Comparison of ENCODE assay signal across 8 cellular contexts in genomic region chr1:209652873-209653401, GRCh38. TPM values are rescaled to one million over a fixed set of nuclear protein-coding genes. Genes with fewer than 3 reads are reported as not detected.
A peak's percentile ranks its signal among the peaks of the same experiment; 100 is the strongest.
DNase-seq lines count a peak whose midpoint lies in the region; ATAC-seq, FAIRE-seq and TF ChIP-seq lines count a peak whose summit lies in the region.

No MANE protein-coding gene starts in this region.

- peak overlapping the region; percentile 71 to 97 (median 97) for H3K4me3 ChIP-seq in keratinocyte (ENCODE audit: control insufficient read depth in 2 of 3, extremely low read depth in 1 of 3, insufficient read depth in 2 of 3, low read depth in 1 of 3, low read length in 3 of 3)

- peak overlapping the region; percentile 100 for H3K27ac ChIP-seq in keratinocyte (ENCODE audit: control insufficient read depth, insufficient read depth, low read length)

- no peak for TF ChIP-seq CTCF in keratinocyte (optimal IDR thresholded peaks at IDR 0.05 in 1 of 3, IDR thresholded peaks at IDR 0.05 in 1 of 3, conservative IDR thresholded peaks at IDR 0.05 in 1 of 3; ENCODE audit: extremely low read depth in 1 of 3, insufficient read depth in 2 of 3, low read length in 3 of 3)

- no peak overlapping the region for H2AFZ ChIP-seq in keratinocyte (ENCODE audit: control insufficient read depth, low read length)

- H3K79me2 ChIP-seq in keratinocyte (ENCODE audit: control insufficient read depth, insufficient read depth, low read length), result peaks cover 58% of the 10 kb centered on the region

- H3K4me2 ChIP-seq in keratinocyte (ENCODE audit: control insufficient read depth, extremely low read depth, insufficient read depth, low read depth, low read length), result peak overlapping the region; percentile 99

- H3K9me3 ChIP-seq in keratinocyte (ENCODE audit: control insufficient read depth, low read depth, low read length), result no peaks in the 10 kb centered on the region

- peak; percentile 84 for DNase-seq in Right ventricle myocardium inferior (ENCODE audit: missing footprints)
- DNase-seq in cardiac septum (ENCODE audit: low spot score), result no peak
- DNase-seq in OCI-M1 (lab: John Stamatoyannopoulos, UW), result peak; percentile 40
- peak; percentile 77 for DNase-seq in amniotic epithelial cell (ENCODE audit: low read depth)
- peak; percentile 99 for DNase-seq in keratinocyte (ENCODE audit: low read depth, low spot score)
- DNase-seq in stimulated activated CD4-positive, alpha-beta T cell treated with anti-CD3 and anti-CD28 coated beads, Interleukin-4, amount 100 ng/mL, for 24 hours, result peak; percentile 49

- peak; percentile 30 for ATAC-seq in Right ventricle myocardium inferior
- no peak for ATAC-seq in HG03521 (IDR thresholded peaks at IDR 0.05; ENCODE audit: unreplicated experiment)
- ATAC-seq in GM18519 (IDR thresholded peaks at IDR 0.05; ENCODE audit: low FRiP score, unreplicated experiment), result no peak

- peak overlapping the region; percentile 99 for H3K9ac ChIP-seq in keratinocyte (ENCODE audit: control insufficient read depth, extremely low read depth, insufficient read depth, low read length)

- no peaks in the 10 kb centered on the region for H3K27me3 ChIP-seq in keratinocyte (ENCODE audit: control insufficient read depth, extremely low read depth, insufficient read depth, low read length)

- H3K9me1 ChIP-seq in keratinocyte (ENCODE audit: control insufficient read depth, extremely low read depth, insufficient read depth, low read length), result no peaks in the 10 kb centered on the region

- H4K20me1 ChIP-seq in keratinocyte (ENCODE audit: control insufficient read depth, extremely low read depth, insufficient read depth, low read length), result peaks cover 33% of the 10 kb centered on the region

- peaks cover 25 to 36% of the 10 kb centered on the region in 2 experiments for H3K36me3 ChIP-seq in keratinocyte (ENCODE audit: control insufficient read depth in 2 of 2, extremely low read depth in 1 of 2, insufficient read depth in 2 of 2, low read length in 2 of 2)

- H3K4me1 ChIP-seq in keratinocyte (ENCODE audit: control insufficient read depth, extremely low read depth, insufficient read depth, low read length), result peaks cover 77% of the 10 kb centered on the region

- FAIRE-seq in keratinocyte (lab: Jason Lieb, UNC), result peak; percentile 100

- intact Hi-C loops in Right ventricle myocardium inferior (cut with DNase I), result no loop called here
- intact Hi-C loops in cardiac septum (cut with DNase I), result no loop called here

- dilution Hi-C loops in keratinocyte (cut with MboI; ENCODE audit: extremely low pct_ligation_motif_present, low sequenced_read_pairs), result no loop called here

RNA-seq across cellular contexts. Expression of gene LAMB3, which starts 0.7 kb away (rescaled TPM):
- total RNA-seq in Right ventricle myocardium inferior (5.9 TPM), cardiac septum (3.6 TPM)
- polyA plus RNA-seq in keratinocyte, result 659 to 1,206 TPM (median 953 TPM) in 3 replicates
- 649 TPM for polyA plus RNA-seq in keratinocyte (2011; ENCODE audit: low read depth)
- 240 and 422 TPM in 2 replicates for polyA plus RNA-seq in keratinocyte (2011; cell fraction: cytosol; rRNA removed)
- polyA plus RNA-seq in keratinocyte (2011; cell fraction: nucleus; rRNA removed), result 2,965 and 3,376 TPM in 2 replicates
- polyA plus RNA-seq in keratinocyte (2012; ENCODE audit: low replicate concordance), result 638 and 1,913 TPM in 2 replicates
- 1,171 to 2,790 TPM (median 1,215 TPM) in 3 replicates for polyA minus RNA-seq in keratinocyte
- polyA minus RNA-seq in keratinocyte (2011; cell fraction: cytosol; rRNA and poly(A)+ RNA removed), result 1,139 TPM
- 3,983 and 4,160 TPM in 2 replicates for polyA minus RNA-seq in keratinocyte (2011; cell fraction: nucleus; rRNA and poly(A)+ RNA removed)

RNA-seq across cellular contexts. Expression of gene G0S2, which starts 22.3 kb away (rescaled TPM):
- total RNA-seq in Right ventricle myocardium inferior (460 TPM), cardiac septum (246 TPM)
- polyA plus RNA-seq in keratinocyte, result 31.1 to 60.5 TPM (median 46.2 TPM) in 3 replicates
- 2.0 TPM for polyA plus RNA-seq in keratinocyte (2011; ENCODE audit: low read depth)
- polyA plus RNA-seq in keratinocyte (2011; cell fraction: cytosol; rRNA removed), result 45.2 and 67.2 TPM in 2 replicates
- polyA plus RNA-seq in keratinocyte (2011; cell fraction: nucleus; rRNA removed), result 31.3 and 33.3 TPM in 2 replicates
- polyA plus RNA-seq in keratinocyte (2012; ENCODE audit: low replicate concordance), result 3.9 and 107 TPM in 2 replicates
- polyA minus RNA-seq in keratinocyte, result 10.4 to 24.7 TPM (median 10.7 TPM) in 3 replicates
- polyA minus RNA-seq in keratinocyte (2011; cell fraction: cytosol; rRNA and poly(A)+ RNA removed), result 65.2 TPM
- polyA minus RNA-seq in keratinocyte (2011; cell fraction: nucleus; rRNA and poly(A)+ RNA removed), result 10.7 and 14.3 TPM in 2 replicates

RNA-seq across cellular contexts. Expression of gene HSD11B1, which starts 51.7 kb away (rescaled TPM):
- 4.3 TPM for total RNA-seq in Right ventricle myocardium inferior
- total RNA-seq in cardiac septum, result 15.0 TPM
- 2.7 to 7.4 TPM (median 3.4 TPM) in 3 replicates for polyA plus RNA-seq in keratinocyte
- polyA plus RNA-seq in keratinocyte (2011; ENCODE audit: low read depth), result 1.0 TPM
- polyA plus RNA-seq in keratinocyte (2011; cell fraction: cytosol; rRNA removed), result 1.3 and 1.9 TPM in 2 replicates
- 3.9 and 4.0 TPM in 2 replicates for polyA plus RNA-seq in keratinocyte (2011; cell fraction: nucleus; rRNA removed)
- 1.4 and 5.4 TPM in 2 replicates for polyA plus RNA-seq in keratinocyte (2012; ENCODE audit: low replicate concordance)
- polyA minus RNA-seq in keratinocyte, result 0.22 to 1.7 TPM in 2 of 3 replicates, not detected in the other
- not detected for polyA minus RNA-seq in keratinocyte (2011; cell fraction: cytosol; rRNA and poly(A)+ RNA removed)
- polyA minus RNA-seq in keratinocyte (2011; cell fraction: nucleus; rRNA and poly(A)+ RNA removed), result 0.84 and 3.9 TPM in 2 replicates
